Comparison of ENCODE assay signal across 25 cellular contexts in the genomic region with DNA sequence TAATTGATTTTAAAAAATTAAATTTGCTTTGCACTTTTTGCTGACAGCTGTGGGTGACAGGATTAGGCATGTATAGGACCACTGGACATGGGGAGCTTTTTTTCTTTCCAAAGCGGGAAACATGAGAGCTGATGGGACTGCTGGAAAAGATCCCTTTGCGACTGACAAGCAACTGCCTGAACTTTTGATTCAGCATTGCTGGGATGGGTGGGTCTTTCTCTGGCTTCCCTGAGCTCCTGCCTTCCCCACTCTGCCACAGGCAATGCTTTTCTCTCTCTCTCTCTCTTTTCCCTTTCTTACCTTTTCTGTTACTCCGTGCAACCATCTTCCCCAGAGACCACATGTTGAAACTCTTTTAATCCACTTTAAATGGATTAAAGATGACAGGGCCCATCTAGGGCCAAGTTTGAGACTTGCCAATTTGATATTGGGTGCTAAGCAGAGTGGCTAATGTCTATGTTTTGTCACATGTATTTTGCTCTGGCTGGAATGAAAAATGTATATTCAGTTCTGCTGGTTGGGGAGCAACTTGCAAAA.
"Had no signal": no experiment of that assay in that cellular context is flagged by ENCODE, and none has a peak within 500 bp of the region (broad histone marks: within the 10 kb centered on the region; RNA-seq: fewer than 3 reads in every experiment).

No MANE protein-coding gene starts in this region.

- DNase-seq: effector memory CD4-positive, alpha-beta T cell; esophagus squamous epithelium; foreskin keratinocyte; immature natural killer cell; kidney; left cardiac atrium; left ventricle myocardium inferior; lower lobe of right lung; midbrain; naive B cell; psoas muscle; retina; right lobe of liver; spleen; stimulated activated CD4-positive, alpha-beta T cell treated with anti-CD3 and anti-CD28 coated beads, Interleukin-15, amount 100 ng/mL, for 24 hours; stimulated activated CD4-positive, alpha-beta T cell treated with anti-CD3 and anti-CD28 coated beads, Interleukin-1b, Interleukin-23, amount 100 ng/mL, for 48 hours; stimulated activated CD4-positive, alpha-beta T cell treated with anti-CD3 and anti-CD28 coated beads, Interleukin-4, amount 100 ng/mL, for 24 hours; testis; upper lobe of right lung had no signal

- H3K4me1 Mint-ChIP-seq: immature natural killer cell; memory B cell; naive B cell; stimulated activated memory B cell treated with anti-CD40 and anti-IgM and Interleukin-4, amounts not matched to agents 10 μg/mL and 1 μg/mL and 100 μg/mL, for 72 hours had no signal

- H3K27ac ChIP-seq: esophagus squamous epithelium, foreskin keratinocyte, left ventricle myocardium inferior, lower lobe of right lung, psoas muscle, right lobe of liver, spleen, testis, tibial nerve, upper lobe of right lung had no signal

- H3K36me3 Mint-ChIP-seq: immature natural killer cell; memory B cell; naive B cell; stimulated activated memory B cell treated with anti-CD40 and anti-IgM and Interleukin-4, amounts not matched to agents 10 μg/mL and 1 μg/mL and 100 μg/mL, for 72 hours had no signal

- H3K4me1 ChIP-seq: left ventricle myocardium inferior, lower lobe of right lung, psoas muscle, spleen, testis, tibial nerve, upper lobe of right lung had no signal

- H3K36me3 ChIP-seq: esophagus squamous epithelium, left ventricle myocardium inferior, lower lobe of right lung, right lobe of liver, spleen, tibial nerve, upper lobe of right lung had no signal

- H3K4me3 ChIP-seq: esophagus squamous epithelium, left ventricle myocardium inferior, lower lobe of right lung, psoas muscle, right lobe of liver, spleen, testis, tibial nerve, upper lobe of right lung had no signal

- FAIRE-seq: endometrium, kidney had no signal

- H3K9me3 ChIP-seq: esophagus squamous epithelium, left ventricle myocardium inferior, lower lobe of right lung, psoas muscle, right lobe of liver, spleen, testis, tibial nerve, upper lobe of right lung had no signal

- ATAC-seq: foreskin keratinocyte; left cardiac atrium; lower lobe of right lung; psoas muscle; right lobe of liver; stimulated activated memory B cell treated with anti-CD40 and anti-IgM and Interleukin-4, amounts not matched to agents 10 μg/mL and 1 μg/mL and 100 μg/mL, for 72 hours; upper lobe of right lung had no signal

- H3K27me3 ChIP-seq: esophagus squamous epithelium, foreskin keratinocyte, right lobe of liver, spleen, testis, tibial nerve, upper lobe of right lung had no signal

- H3K9me3 Mint-ChIP-seq: memory B cell; stimulated activated naive CD8-positive, alpha-beta T cell treated with anti-CD3 and anti-CD28 coated beads, Interleukin-15, Interleukin-2, amounts not matched to agents 100 ng/mL and 50 ng/mL, for 24 hours had no signal

- H3K27ac Mint-ChIP-seq: memory B cell; naive B cell; nephron; stimulated activated memory B cell treated with anti-CD40 and anti-IgM and Interleukin-4, amounts not matched to agents 10 μg/mL and 1 μg/mL and 100 μg/mL, for 72 hours; stimulated activated naive CD8-positive, alpha-beta T cell treated with anti-CD3 and anti-CD28 coated beads, Interleukin-15, Interleukin-2, amounts not matched to agents 100 ng/mL and 50 ng/mL, for 24 hours had no signal

- H3K4me3 Mint-ChIP-seq: immature natural killer cell; memory B cell; naive B cell; nephron; stimulated activated memory B cell treated with anti-CD40 and anti-IgM and Interleukin-4, amounts not matched to agents 10 μg/mL and 1 μg/mL and 100 μg/mL, for 72 hours; stimulated activated naive CD8-positive, alpha-beta T cell treated with anti-CD3 and anti-CD28 coated beads, Interleukin-15, Interleukin-2, amounts not matched to agents 100 ng/mL and 50 ng/mL, for 24 hours had no signal
